In genomic region chr12:6792522-6793201, GRCh38 we compare ENCODE assay signal across 9 cellular contexts. TPM values are rescaled to one million over a fixed set of nuclear protein-coding genes. Genes with fewer than 3 reads are reported as not detected.
DNase-seq lines count a peak whose midpoint lies in the region; ATAC-seq and TF ChIP-seq lines count a peak whose summit lies in the region.
"Had no signal": no experiment of that assay in that cellular context is flagged by ENCODE, and none has a peak within 500 bp of the region (broad histone marks: within the 10 kb centered on the region; RNA-seq: fewer than 3 reads in every experiment).

No MANE protein-coding gene starts in this region.

- peaks cover 27% of the 10 kb centered on the region for H3K27me3 Mint-ChIP-seq in activated B cell treated with CpG ODN at 0.5 μM for 24 hours
- H3K27me3 Mint-ChIP-seq in stimulated activated naive B cell treated with anti-CD40 and anti-IgM and Interleukin-4, amounts not matched to agents 10 μg/mL and 1 μg/mL and 100 μg/mL, for 72 hours = peaks cover 41 to 47% of the 10 kb centered on the region in 2 donors

- DNase-seq in NCI-H1694 treated with DMSO at 0.1 percent for 48 hours (lab: John Stamatoyannopoulos, UW) (peak; percentile 26), NCI-H1694 (lab: John Stamatoyannopoulos, UW) (no peak), activated B cell treated with CpG ODN at 0.5 μM for 24 hours (no peak), left cardiac atrium (no peak), NCI-H187 (lab: John Stamatoyannopoulos, UW) (no peak)
- DNase-seq in stimulated activated naive B cell treated with anti-CD40 and anti-IgM and Interleukin-4, amounts not matched to agents 10 μg/mL and 1 μg/mL and 100 μg/mL, for 72 hours = peak; percentile 31

- POLR2A ChIA-PET in activated B cell treated with CpG ODN at 0.5 μM for 24 hours (lab: Charles Lee) = no interaction called here

- CTCF ChIA-PET in activated B cell treated with CpG ODN at 0.5 μM for 24 hours (lab: Charles Lee) = interaction anchor here (0.5 to 1.7 kb wide), 6 partner anchors 11 to 180 kb away, joined by 3 to 5 read pairs (median 4); partner anchors contain the start of gene MLF2

- H3K4me1 Mint-ChIP-seq in activated B cell treated with CpG ODN at 0.5 μM for 24 hours = peaks cover 19% of the 10 kb centered on the region
- H3K4me1 Mint-ChIP-seq in stimulated activated naive B cell treated with anti-CD40 and anti-IgM and Interleukin-4, amounts not matched to agents 10 μg/mL and 1 μg/mL and 100 μg/mL, for 72 hours = peaks cover 25 to 29% of the 10 kb centered on the region in 2 donors

- intact Hi-C loops in activated B cell treated with CpG ODN at 0.5 μM for 24 hours (cut with micrococcal nuclease) = no loop called here
- intact Hi-C loops in left cardiac atrium (cut with DNase I) = no loop called here

- H3K4me3 Mint-ChIP-seq in activated B cell treated with CpG ODN at 0.5 μM for 24 hours = peak overlapping the region; percentile 52
- peak overlapping the region; percentile 15 to 70 for H3K4me3 Mint-ChIP-seq in stimulated activated naive B cell treated with anti-CD40 and anti-IgM and Interleukin-4, amounts not matched to agents 10 μg/mL and 1 μg/mL and 100 μg/mL, for 72 hours

- no peak for TF ChIP-seq CTCF in activated B cell treated with CpG ODN at 0.5 μM for 24 hours (IDR thresholded peaks at IDR 0.05)

- ATAC-seq in activated B cell treated with CpG ODN at 0.5 μM for 24 hours (ENCODE audit: low read depth) (peak; percentile 75), left cardiac atrium (peak; percentile 41 to 78), GM21528 (IDR thresholded peaks at IDR 0.05; ENCODE audit: low FRiP score, unreplicated experiment) (no peak), HG02763 (IDR thresholded peaks at IDR 0.05; ENCODE audit: unreplicated experiment) (no peak)
- peak; percentile 80 to 92 for ATAC-seq in stimulated activated naive B cell treated with anti-CD40 and anti-IgM and Interleukin-4, amounts not matched to agents 10 μg/mL and 1 μg/mL and 100 μg/mL, for 72 hours (replicated peaks)

- no peaks in the 10 kb centered on the region for H3K36me3 Mint-ChIP-seq in activated B cell treated with CpG ODN at 0.5 μM for 24 hours (ENCODE audit: low read depth)
- no peaks in the 10 kb centered on the region for H3K36me3 Mint-ChIP-seq in stimulated activated naive B cell treated with anti-CD40 and anti-IgM and Interleukin-4, amounts not matched to agents 10 μg/mL and 1 μg/mL and 100 μg/mL, for 72 hours

- no peak overlapping the region for H3K27ac Mint-ChIP-seq in activated B cell treated with CpG ODN at 0.5 μM for 24 hours
- peak overlapping the region; percentile 84 for H3K27ac Mint-ChIP-seq in stimulated activated naive B cell treated with anti-CD40 and anti-IgM and Interleukin-4, amounts not matched to agents 10 μg/mL and 1 μg/mL and 100 μg/mL, for 72 hours

- H3K9me3 Mint-ChIP-seq in activated B cell treated with CpG ODN at 0.5 μM for 24 hours = no peaks in the 10 kb centered on the region
- H3K9me3 Mint-ChIP-seq in stimulated activated naive B cell treated with anti-CD40 and anti-IgM and Interleukin-4, amounts not matched to agents 10 μg/mL and 1 μg/mL and 100 μg/mL, for 72 hours = no peaks in the 10 kb centered on the region

RNA-seq across cellular contexts. Expression of gene CD4, which starts 3.3 kb away (rescaled TPM):
- total RNA-seq in activated B cell treated with CpG ODN at 0.5 μM for 24 hours = 0.22 and 0.32 TPM in 2 replicates
- total RNA-seq in left cardiac atrium = 10 to 100 TPM; 11.6 to 24.2 TPM
- total RNA-seq: M059J had no signal

RNA-seq across cellular contexts. Expression of gene LAG3, which starts 20.3 kb away (rescaled TPM):
- total RNA-seq in activated B cell treated with CpG ODN at 0.5 μM for 24 hours = 0.12 TPM in 1 of 2 replicates, not detected in the other
- total RNA-seq in left cardiac atrium = under 1 TPM; 0.62 to 0.97 TPM
- total RNA-seq: M059J had no signal

RNA-seq across cellular contexts. Expression of gene PTMS, which starts 26.5 kb away (rescaled TPM):
- 4.8 and 6.4 TPM in 2 replicates for total RNA-seq in activated B cell treated with CpG ODN at 0.5 μM for 24 hours
- 100 to 1,000 TPM; 164 to 189 TPM for total RNA-seq in left cardiac atrium

RNA-seq across cellular contexts. Expression of gene GPR162, which starts 29.0 kb away (rescaled TPM):
- total RNA-seq in activated B cell treated with CpG ODN at 0.5 μM for 24 hours (not detected in 2 replicates), left cardiac atrium (1 to 10 TPM; 5.3 to 8.4 TPM)

RNA-seq across cellular contexts. Expression of gene P3H3, which starts 35.5 kb away (rescaled TPM):
- total RNA-seq in activated B cell treated with CpG ODN at 0.5 μM for 24 hours = not detected in 2 replicates
- 10 to 100 TPM; 13.2 to 22.3 TPM for total RNA-seq in left cardiac atrium

Comparison
In these comparisons a context has a peak if more than half of its experiments do, and no peak if none do; other contexts are left out.
1. DNase-seq: peak in NCI-H1694 treated with DMSO at 0.1 percent for 48 hours (single experiment) and stimulated activated naive B cell treated with anti-CD40 and anti-IgM and Interleukin-4, amounts not matched to agents 10 μg/mL and 1 μg/mL and 100 μg/mL, for 72 hours (single experiment); none in NCI-H1694 (single experiment), activated B cell treated with CpG ODN at 0.5 μM for 24 hours (single experiment), left cardiac atrium (single experiment) and NCI-H187 (0 of 2).
2. ATAC-seq: peak in activated B cell treated with CpG ODN at 0.5 μM for 24 hours (single experiment), left cardiac atrium (2 of 2) and stimulated activated naive B cell treated with anti-CD40 and anti-IgM and Interleukin-4, amounts not matched to agents 10 μg/mL and 1 μg/mL and 100 μg/mL, for 72 hours (2 of 2); none in GM21528 (single experiment) and HG02763 (single experiment).
3. RNA of gene PTMS, which starts 26.5 kb away (total RNA-seq): 164 to 189 TPM in left cardiac atrium; 4.8 to 6.4 TPM in activated B cell treated with CpG ODN at 0.5 μM for 24 hours; every median in the first group is over 10 times any median in the second.